ENCODE assay signal across 7 cellular contexts in genomic region chr1:204493145-204493881, GRCh38. TPM values are rescaled to one million over a fixed set of nuclear protein-coding genes. Genes with fewer than 3 reads are reported as not detected.
DNase-seq lines count a peak whose midpoint lies in the region; ATAC-seq lines count a peak whose summit lies in the region.

No MANE protein-coding gene starts in this region.

- H3K4me1 Mint-ChIP-seq in activated naive CD8-positive, alpha-beta T cell treated with anti-CD3 and anti-CD28 coated beads, Interleukin-2, amount 50 U/mL, for 24 hours = peaks cover 60% of the 10 kb centered on the region

- H3K9me3 Mint-ChIP-seq in activated naive CD8-positive, alpha-beta T cell treated with anti-CD3 and anti-CD28 coated beads, Interleukin-2, amount 50 U/mL, for 24 hours = no peaks in the 10 kb centered on the region

- H3K36me3 Mint-ChIP-seq in activated naive CD8-positive, alpha-beta T cell treated with anti-CD3 and anti-CD28 coated beads, Interleukin-2, amount 50 U/mL, for 24 hours (ENCODE audit: low read depth) = no peaks in the 10 kb centered on the region

- no peak for ATAC-seq in activated naive CD8-positive, alpha-beta T cell treated with anti-CD3 and anti-CD28 coated beads, Interleukin-2, amount 50 U/mL, for 24 hours
- ATAC-seq in left ventricle myocardium superior = peak; percentile 58
- no peak for ATAC-seq in GM21526 (IDR thresholded peaks at IDR 0.05; ENCODE audit: low FRiP score, unreplicated experiment)
- no peak for ATAC-seq in HG03025 (IDR thresholded peaks at IDR 0.05; ENCODE audit: low FRiP score, unreplicated experiment)

- peak overlapping the region; percentile 76 for H3K27ac Mint-ChIP-seq in activated naive CD8-positive, alpha-beta T cell treated with anti-CD3 and anti-CD28 coated beads, Interleukin-2, amount 50 U/mL, for 24 hours

- DNase-seq in NCI-H1105 treated with DMSO at 0.1 percent for 48 hours (lab: John Stamatoyannopoulos, UW) (peak; percentile 70), left ventricle myocardium superior (peak; percentile 76), putamen (ENCODE audit: low spot score) (peak; percentile 51)
- DNase-seq in activated naive CD8-positive, alpha-beta T cell treated with anti-CD3 and anti-CD28 coated beads, Interleukin-2, amount 50 U/mL, for 24 hours = no peak

- H3K4me3 ChIP-seq in GM08714 (ENCODE audit: low read length) = peak overlapping the region; percentile 77

- no peaks in the 10 kb centered on the region for H3K27me3 Mint-ChIP-seq in activated naive CD8-positive, alpha-beta T cell treated with anti-CD3 and anti-CD28 coated beads, Interleukin-2, amount 50 U/mL, for 24 hours

- H3K4me3 Mint-ChIP-seq in activated naive CD8-positive, alpha-beta T cell treated with anti-CD3 and anti-CD28 coated beads, Interleukin-2, amount 50 U/mL, for 24 hours = peak overlapping the region; percentile 88

- intact Hi-C loops in left ventricle myocardium superior (cut with micrococcal nuclease) = no loop called here

RNA-seq across cellular contexts. Expression of gene PIK3C2B, which starts 1.3 kb away (rescaled TPM):
- total RNA-seq in left ventricle myocardium superior = 23.6 TPM

RNA-seq across cellular contexts. Expression of gene MDM4, which starts 22.9 kb away (rescaled TPM):
- total RNA-seq in left ventricle myocardium superior = 30.1 TPM
